Comparison of ENCODE assay signal across 8 cellular contexts in the genomic region with DNA sequence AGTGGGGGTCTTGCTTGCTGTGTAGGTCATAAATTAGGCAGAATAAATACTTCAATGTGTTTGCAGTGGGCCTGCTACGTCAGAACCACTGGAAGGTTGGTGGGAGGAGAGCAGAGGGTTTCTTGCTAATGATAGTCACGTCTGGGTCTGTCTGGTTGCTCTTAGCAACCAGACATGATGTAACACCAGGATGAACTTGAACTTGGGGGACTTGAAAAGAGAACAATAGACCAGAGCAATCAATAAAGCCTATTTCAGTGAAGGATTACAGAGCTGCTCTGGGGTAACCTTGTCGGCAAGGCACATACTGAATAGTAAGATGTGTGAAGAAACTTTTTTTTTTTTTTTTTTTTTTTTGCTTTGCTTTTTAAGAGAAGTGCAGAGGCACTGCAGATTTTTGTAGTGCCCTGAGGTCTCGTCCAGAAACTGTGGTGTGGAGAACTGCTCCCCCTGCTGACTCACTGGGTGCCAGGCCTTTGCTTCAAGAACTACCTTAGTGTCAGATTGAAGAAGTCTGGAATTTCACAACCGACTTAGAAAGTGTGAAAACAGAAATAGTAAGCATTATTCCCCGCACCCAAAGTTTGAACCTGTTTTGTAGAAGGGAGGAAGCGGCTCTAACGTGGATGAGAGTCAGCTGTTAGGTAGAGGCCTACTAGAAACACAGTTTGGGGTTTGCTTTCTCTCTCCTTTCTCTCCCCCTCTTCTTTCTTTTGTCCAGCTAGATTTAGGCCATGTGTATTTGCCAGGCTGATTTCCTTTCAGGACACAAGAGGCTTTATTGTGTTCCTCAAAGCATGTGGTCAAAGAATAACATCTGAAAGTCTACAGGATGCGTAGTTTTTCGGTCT.
A peak's percentile ranks its signal among the peaks of the same experiment; 100 is the strongest.
DNase-seq lines count a peak whose midpoint lies in the region; TF ChIP-seq lines count a peak whose summit lies in the region.

No MANE protein-coding gene starts in this region.

- H3K27me3 Mint-ChIP-seq in progenitor cell of endocrine pancreas: peaks cover 5% of the 10 kb centered on the region
- peaks cover 3% of the 10 kb centered on the region for H3K27me3 Mint-ChIP-seq in type B pancreatic cell

- no peaks in the 10 kb centered on the region for H3K9me3 ChIP-seq in cardiac muscle cell (ENCODE audit: low read depth)

- peaks cover 45% of the 10 kb centered on the region for H3K4me1 Mint-ChIP-seq in progenitor cell of endocrine pancreas (ENCODE audit: low read depth)
- peaks cover 60% of the 10 kb centered on the region for H3K4me1 Mint-ChIP-seq in type B pancreatic cell (ENCODE audit: unreplicated experiment)

- H3K4me3 ChIP-seq in HFF-Myc (replicated peaks; ENCODE audit: low read depth, low read length) (no peak overlapping the region), cardiac muscle cell (no peak overlapping the region)

- H3K27me3 ChIP-seq in cardiac muscle cell: no peaks in the 10 kb centered on the region

- TF ChIP-seq CTCF in HFF-Myc (IDR thresholded peaks at IDR 0.05; ENCODE audit: low read depth, low read length, missing control alignments): peak; percentile 92
- peak; percentile 93 for TF ChIP-seq CTCF in cardiac muscle cell (IDR thresholded peaks at IDR 0.05; ENCODE audit: low read depth, low read length)
- TF ChIP-seq CTCF in progenitor cell of endocrine pancreas (IDR thresholded peaks at IDR 0.05; ENCODE audit: unreplicated experiment): peak; percentile 75
- peak; percentile 89 for TF ChIP-seq CTCF in type B pancreatic cell (conservative IDR thresholded peaks at IDR 0.05)

- no peak overlapping the region for H3K27ac ChIP-seq in cardiac muscle cell

- H3K4me3 Mint-ChIP-seq in progenitor cell of endocrine pancreas (ENCODE audit: low read depth) (peak overlapping the region; percentile 35), type B pancreatic cell (peak overlapping the region; percentile 80)

- H3K36me3 Mint-ChIP-seq in progenitor cell of endocrine pancreas (ENCODE audit: insufficient read depth) (peaks cover 3% of the 10 kb centered on the region), type B pancreatic cell (peaks cover 6% of the 10 kb centered on the region)

- no peaks in the 10 kb centered on the region for H3K9me3 Mint-ChIP-seq in progenitor cell of endocrine pancreas (ENCODE audit: low read depth)
- H3K9me3 Mint-ChIP-seq in type B pancreatic cell: no peaks in the 10 kb centered on the region

- DNase-seq in EH (ENCODE audit: low read depth) (peak; percentile 85), HFF-Myc (ENCODE audit: extremely low read depth, low read depth) (peak; percentile 72), NCI-H1092 treated with DMSO at 0.1 percent for 48 hours (lab: John Stamatoyannopoulos, UW) (peak; percentile 78), SKM-1 (lab: John Stamatoyannopoulos, UW; ENCODE audit: unreplicated experiment) (peak; percentile 88), cardiac muscle cell (ENCODE audit: low read depth in 1 of 2, low spot score in 1 of 2) (peak; percentile 90 to 98), progenitor cell of endocrine pancreas (ENCODE audit: low spot score, unreplicated experiment) (peak; percentile 52), type B pancreatic cell (ENCODE audit: extremely low spot score, unreplicated experiment) (peak; percentile 80)
- DNase-seq in activated naive CD8-positive, alpha-beta T cell treated with anti-CD3 and anti-CD28 coated beads, Interleukin-2, amount 50 U/mL, for 16 hours (ENCODE audit: low read depth, low spot score): peak; percentile 17

- peaks cover 8% of the 10 kb centered on the region for H3K36me3 ChIP-seq in cardiac muscle cell

- H3K27ac Mint-ChIP-seq in progenitor cell of endocrine pancreas: peak overlapping the region; percentile 99
- H3K27ac Mint-ChIP-seq in type B pancreatic cell: peak overlapping the region; percentile 90

- H3K4me1 ChIP-seq in cardiac muscle cell (ENCODE audit: low read depth): peaks cover 17% of the 10 kb centered on the region

Comparison
In these comparisons a context has a peak if more than half of its experiments do, and no peak if none do; other contexts are left out.
1. DNase-seq: peak in every context shown above with its lines; median percentile 94 in cardiac muscle cell; 88 in SKM-1; 85 in EH; 80 in type B pancreatic cell; 78 in NCI-H1092 treated with DMSO at 0.1 percent for 48 hours; 72 in HFF-Myc; 52 in progenitor cell of endocrine pancreas; 17 in activated naive CD8-positive, alpha-beta T cell treated with anti-CD3 and anti-CD28 coated beads, Interleukin-2, amount 50 U/mL, for 16 hours.